14 cellular contexts compared by ENCODE assay signal in the genomic region with DNA sequence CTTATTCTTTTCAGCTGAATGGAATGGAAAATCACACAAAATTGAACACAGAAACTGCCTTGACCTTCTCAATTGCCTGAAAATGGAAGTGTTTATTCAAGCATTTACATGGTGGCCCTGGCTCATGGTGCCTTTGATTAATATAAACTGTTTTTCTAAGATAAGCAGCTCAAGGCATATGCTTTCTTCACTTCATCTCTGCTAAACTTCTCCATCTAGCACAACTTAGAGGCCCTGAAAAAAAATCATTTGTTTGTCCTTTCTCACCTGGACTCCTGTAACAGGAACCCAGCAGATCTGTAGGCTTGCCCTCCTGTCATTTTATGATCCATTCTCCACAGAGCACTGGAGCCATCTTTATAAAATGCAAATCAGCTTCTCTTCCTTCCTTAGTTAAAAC.
"Had no signal": no experiment of that assay in that cellular context is flagged by ENCODE, and none has a peak within 500 bp of the region (broad histone marks: within the 10 kb centered on the region; RNA-seq: fewer than 3 reads in every experiment).

No MANE protein-coding gene starts in this region.

- H3K4me3 ChIP-seq: gastroesophageal sphincter, psoas muscle, suprapubic skin had no signal

- ATAC-seq: activated T-helper 17 cell treated with anti-CD3 and anti-CD28 coated beads, Interleukin-2, amount 50 U/mL, for 72 hours; gastroesophageal sphincter; psoas muscle; sciatic nerve; WTC11 had no signal

- H3K27me3 ChIP-seq: gastroesophageal sphincter, suprapubic skin had no signal

- H3K27ac ChIP-seq: gastroesophageal sphincter, psoas muscle, suprapubic skin had no signal

- H3K9me3 ChIP-seq: gastroesophageal sphincter, psoas muscle, suprapubic skin had no signal

- DNase-seq: activated CD4-positive, alpha-beta T cell treated with anti-CD3 and anti-CD28 coated beads, Interleukin-2, amount 10 ng/mL, durations not matched to agents 24 days and 14 days; activated naive CD4-positive, alpha-beta T cell treated with anti-CD3 and anti-CD28 coated beads, Interleukin-2, amount 10 ng/mL, durations not matched to agents 7 days and 5 days; activated T-cell treated with anti-CD3 and anti-CD28 coated beads for 4 hours; cortex of kidney; effector memory CD4-positive, alpha-beta T cell; kidney glomerular epithelial cell; psoas muscle; stimulated activated CD4-positive, alpha-beta T cell treated with anti-CD3 and anti-CD28 coated beads, Interleukin-12 subunit alpha, Interleukin-12 subunit beta, amount 100 ng/mL, for 4 hours; stimulated activated naive CD4-positive, alpha-beta T cell treated with Interleukin-2 at 50 U/mL for 16 hours had no signal

- H3K36me3 ChIP-seq: gastroesophageal sphincter, suprapubic skin had no signal

- H3K4me1 ChIP-seq: gastroesophageal sphincter, psoas muscle, suprapubic skin had no signal
